Comparison of ENCODE assay signal across 1 cellular context in the genomic region with DNA sequence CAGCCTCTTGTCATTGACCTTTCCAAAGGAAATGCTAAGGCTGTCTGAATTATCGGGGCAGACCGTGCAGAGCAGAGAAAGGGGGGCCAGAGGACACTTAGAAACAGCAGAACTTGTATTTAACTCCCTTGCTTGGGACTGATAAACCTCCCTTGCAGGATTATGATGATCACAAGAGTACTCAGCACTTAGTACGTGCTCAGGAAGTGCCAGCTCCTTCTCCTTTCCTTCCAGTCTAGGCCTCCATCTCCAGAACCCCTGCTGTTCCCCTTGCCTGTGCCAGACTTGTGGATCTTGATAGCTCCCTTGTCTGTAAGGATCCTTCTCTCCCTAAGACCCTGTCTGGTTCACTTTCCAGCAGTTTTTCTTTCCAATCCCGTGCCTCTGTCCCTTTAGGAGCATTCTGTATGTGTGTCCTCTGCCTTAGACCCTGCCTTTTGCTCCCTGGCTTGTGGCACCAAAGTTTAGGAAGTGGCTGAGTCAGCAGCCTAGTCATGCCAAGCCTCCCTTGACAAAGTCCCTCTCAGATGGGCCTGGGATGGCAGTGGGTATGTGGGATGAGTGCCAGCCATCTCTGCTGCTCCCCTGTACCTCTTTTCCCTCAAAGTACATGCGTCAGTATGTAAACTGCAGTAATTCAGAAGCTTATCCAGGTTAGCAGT.
TF ChIP-seq lines count a peak whose summit lies in the region.

No MANE protein-coding gene starts in this region.

TF ChIP-seq in liver, 16 proteins besides CTCF, POLR2A, EP300 and RAD21 (continued from another document):
- TF ChIP-seq, protein P1, sequence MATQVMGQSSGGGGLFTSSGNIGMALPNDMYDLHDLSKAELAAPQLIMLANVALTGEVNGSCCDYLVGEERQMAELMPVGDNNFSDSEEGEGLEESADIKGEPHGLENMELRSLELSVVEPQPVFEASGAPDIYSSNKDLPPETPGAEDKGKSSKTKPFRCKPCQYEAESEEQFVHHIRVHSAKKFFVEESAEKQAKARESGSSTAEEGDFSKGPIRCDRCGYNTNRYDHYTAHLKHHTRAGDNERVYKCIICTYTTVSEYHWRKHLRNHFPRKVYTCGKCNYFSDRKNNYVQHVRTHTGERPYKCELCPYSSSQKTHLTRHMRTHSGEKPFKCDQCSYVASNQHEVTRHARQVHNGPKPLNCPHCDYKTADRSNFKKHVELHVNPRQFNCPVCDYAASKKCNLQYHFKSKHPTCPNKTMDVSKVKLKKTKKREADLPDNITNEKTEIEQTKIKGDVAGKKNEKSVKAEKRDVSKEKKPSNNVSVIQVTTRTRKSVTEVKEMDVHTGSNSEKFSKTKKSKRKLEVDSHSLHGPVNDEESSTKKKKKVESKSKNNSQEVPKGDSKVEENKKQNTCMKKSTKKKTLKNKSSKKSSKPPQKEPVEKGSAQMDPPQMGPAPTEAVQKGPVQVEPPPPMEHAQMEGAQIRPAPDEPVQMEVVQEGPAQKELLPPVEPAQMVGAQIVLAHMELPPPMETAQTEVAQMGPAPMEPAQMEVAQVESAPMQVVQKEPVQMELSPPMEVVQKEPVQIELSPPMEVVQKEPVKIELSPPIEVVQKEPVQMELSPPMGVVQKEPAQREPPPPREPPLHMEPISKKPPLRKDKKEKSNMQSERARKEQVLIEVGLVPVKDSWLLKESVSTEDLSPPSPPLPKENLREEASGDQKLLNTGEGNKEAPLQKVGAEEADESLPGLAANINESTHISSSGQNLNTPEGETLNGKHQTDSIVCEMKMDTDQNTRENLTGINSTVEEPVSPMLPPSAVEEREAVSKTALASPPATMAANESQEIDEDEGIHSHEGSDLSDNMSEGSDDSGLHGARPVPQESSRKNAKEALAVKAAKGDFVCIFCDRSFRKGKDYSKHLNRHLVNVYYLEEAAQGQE (IDR thresholded peaks at IDR 0.05), result no peak
- TF ChIP-seq JUND (IDR thresholded peaks at IDR 0.05) (no peak), HNF4A (conservative IDR thresholded peaks at IDR 0.05) (peak; percentile 67 to 74), HNF4G (IDR thresholded peaks at IDR 0.05) (peak; percentile 5)
